In genomic region chr6:143449082-143449481, GRCh38 we compare ENCODE assay signal across 8 cellular contexts. TPM values are rescaled to one million over a fixed set of nuclear protein-coding genes. Genes with fewer than 3 reads are reported as not detected.
DNase-seq lines count a peak whose midpoint lies in the region; ATAC-seq, FAIRE-seq and TF ChIP-seq lines count a peak whose summit lies in the region.
"Had no signal": no experiment of that assay in that cellular context is flagged by ENCODE, and none has a peak within 500 bp of the region (broad histone marks: within the 10 kb centered on the region; RNA-seq: fewer than 3 reads in every experiment).

No MANE protein-coding gene starts in this region.

- peaks cover 0 to 24% of the 10 kb centered on the region in 2 experiments; a peak in 3 of 4 replicates for H3K79me2 ChIP-seq in H1 (ENCODE audit: control insufficient read depth in 1 of 2, insufficient read depth in 2 of 2, low read length in 2 of 2)

- ATAC-seq in GM21576 (IDR thresholded peaks at IDR 0.05; ENCODE audit: unreplicated experiment) (no peak), GM21825 (IDR thresholded peaks at IDR 0.05; ENCODE audit: unreplicated experiment) (no peak)

- H3K4ac ChIP-seq in H1 (replicated peaks; ENCODE audit: insufficient read length, low read depth, low read length), result no peak overlapping the region

- no peak overlapping the region for H2BK20ac ChIP-seq in H1 (ENCODE audit: low read length)

- H3K36me3 ChIP-seq in MG63, result no peaks in the 10 kb centered on the region
- no peaks in the 10 kb centered on the region for H3K36me3 ChIP-seq in H1 (ENCODE audit: control insufficient read depth in 2 of 4, insufficient read depth in 4 of 4, low read length in 3 of 4)

- H3K36me3 Mint-ChIP-seq in progenitor cell of endocrine pancreas (ENCODE audit: insufficient read depth), result no peaks in the 10 kb centered on the region

- H3K23me2 ChIP-seq in H1 (ENCODE audit: low read depth, low read length), result peaks cover 10% of the 10 kb centered on the region

- no peak overlapping the region for H2BK15ac ChIP-seq in H1 (ENCODE audit: low read length)

- peak overlapping the region; percentile 93 to 98; a peak in 2 of 4 replicates for H3K4me2 ChIP-seq in H1 (ENCODE audit: insufficient read depth in 1 of 2, low read depth in 2 of 2, low read length in 2 of 2)

- no peak overlapping the region for H3K18ac ChIP-seq in H1 (ENCODE audit: extremely low read depth, low read length)

- H2BK12ac ChIP-seq in H1 (ENCODE audit: low read depth, low read length), result no peak overlapping the region

- no peak for FAIRE-seq in H1 (lab: Jason Lieb, UNC)
- FAIRE-seq: colon had no signal

- H2BK120ac ChIP-seq in H1 (replicated peaks; ENCODE audit: low read depth, low read length), result no peak overlapping the region

- H2AFZ ChIP-seq in H1 (ENCODE audit: low read length), result no peak overlapping the region

- H3K27me3 ChIP-seq in MG63 (no peaks in the 10 kb centered on the region), H1 (replicated peaks in 1 of 4; ENCODE audit: control insufficient read depth in 3 of 4, extremely low read depth in 1 of 4, insufficient read depth in 3 of 4, low read length in 3 of 4) (no peaks in the 10 kb centered on the region)

- no peak overlapping the region for H4K8ac ChIP-seq in H1 (ENCODE audit: extremely low read depth, insufficient read depth, low read length)

- H3K9ac ChIP-seq in H1 (replicated peaks in 1 of 4; ENCODE audit: extremely low read depth in 1 of 4, low read depth in 3 of 4, low read length in 3 of 4), result no peak overlapping the region; a peak in 1 of 7 replicates

- POLR2A ChIA-PET in H1 (lab: Charles Lee; ENCODE audit: partially characterized antibody), result interaction anchor here (0.6 to 1.1 kb wide), 2 partner anchors 14 to 44 kb away, joined by 3 read pairs; no protein-coding TSS in a partner anchor

- H3K27ac ChIP-seq in H1 (ENCODE audit: low read depth, low read length), result no peak overlapping the region

- no peak overlapping the region for H3K27ac Mint-ChIP-seq in progenitor cell of endocrine pancreas

- 91% methylated on average over 4 of the region's 4 CpGs; no CpG with 5 or more reads in 1 of the 2 experiments for WGBS in H1 (ENCODE audit: extremely low coverage in 1 of 2, insufficient coverage in 1 of 2, insufficient read length in 1 of 2, insufficient replicate concordance in 2 of 2, low coverage in 1 of 2, low lambda C conversion rate in 2 of 2, missing lambda C conversion rate in 1 of 2), 2 experiments

- H3K9me3 Mint-ChIP-seq in progenitor cell of endocrine pancreas (ENCODE audit: low read depth), result no peaks in the 10 kb centered on the region

- H3K4me3 ChIP-seq in GM12864 (ENCODE audit: low read depth, low read length), result peak overlapping the region; percentile 74; the same call in 1 of the 2 replicates
- H3K4me3 ChIP-seq in MG63, result peak overlapping the region; percentile 84
- H3K4me3 ChIP-seq in H1 (ENCODE audit: extremely low read depth in 1 of 4, insufficient read depth in 2 of 4, low read depth in 3 of 4, low read length in 4 of 4), result peak overlapping the region in 2 of 4 experiments; percentile 75 to 92; a peak in 4 of 8 replicates

- H4K20me1 ChIP-seq in H1 (replicated peaks in 1 of 2; ENCODE audit: control insufficient read depth in 1 of 2, insufficient read depth in 2 of 2, low read length in 2 of 2), result no peaks in the 10 kb centered on the region

- no peak overlapping the region for H2AK5ac ChIP-seq in H1 (ENCODE audit: low read depth, low read length)

- TF ChIP-seq POLR2A in H1 (IDR thresholded peaks at IDR 0.05; ENCODE audit: control extremely low read depth in 1 of 2, low read depth in 2 of 2, low read length in 2 of 2), result no peak

- peaks cover 11% of the 10 kb centered on the region for H3K4me1 Mint-ChIP-seq in progenitor cell of endocrine pancreas (ENCODE audit: low read depth)

- H3K9me3 ChIP-seq in MG63, result no peaks in the 10 kb centered on the region
- no peaks in the 10 kb centered on the region for H3K9me3 ChIP-seq in H1 (ENCODE audit: insufficient read depth in 2 of 2, low read depth in 1 of 2, low read length in 1 of 2)

- no peaks in the 10 kb centered on the region; a peak in 1 of 7 replicates for H3K4me1 ChIP-seq in H1 (replicated peaks in 1 of 4; ENCODE audit: control insufficient read depth in 3 of 4, insufficient read depth in 4 of 4, low read length in 3 of 4)

- no peak overlapping the region for H3K14ac ChIP-seq in H1 (ENCODE audit: insufficient read length)

- H4K5ac ChIP-seq in H1 (ENCODE audit: insufficient read length, low read depth, low read length), result no peak overlapping the region

- no peak for TF ChIP-seq EP300 in H1 (IDR thresholded peaks at IDR 0.05; ENCODE audit: borderline replicate concordance in 1 of 2, low read depth in 2 of 2, low read length in 2 of 2)

- H3K79me1 ChIP-seq in H1 (ENCODE audit: low read depth, low read length), result no peaks in the 10 kb centered on the region

- peak overlapping the region; percentile 95 for H3K4me3 Mint-ChIP-seq in progenitor cell of endocrine pancreas (ENCODE audit: low read depth)

- CTCF ChIA-PET in H1 (lab: Charles Lee; ENCODE audit: partially characterized antibody), result interaction anchor here (1.2 kb wide), 1 partner anchor 626 kb away, joined by 4 read pairs; no protein-coding TSS in a partner anchor

- H3K23ac ChIP-seq in H1 (ENCODE audit: insufficient read length), result no peak overlapping the region

- DNase-seq in GM12864 (ENCODE audit: low read depth) (no peak), MG63 (no peak), H1 (ENCODE audit: low read depth in 1 of 2, low spot score in 2 of 2) (no peak), progenitor cell of endocrine pancreas (ENCODE audit: low spot score, unreplicated experiment) (no peak), NCI-H1092 (lab: John Stamatoyannopoulos, UW) (no peak)

- H4K91ac ChIP-seq in H1 (replicated peaks; ENCODE audit: insufficient read length, low read length), result no peak overlapping the region

- no peaks in the 10 kb centered on the region for H3K27me3 Mint-ChIP-seq in progenitor cell of endocrine pancreas

- H3K56ac ChIP-seq in H1 (replicated peaks; ENCODE audit: insufficient read length, low read depth, low read length), result no peak overlapping the region

- TF ChIP-seq CTCF in GM12864 (IDR thresholded peaks at IDR 0.05; ENCODE audit: low read depth, low read length, missing control alignments) (no peak), H1 (IDR thresholded peaks at IDR 0.05; ENCODE audit: control extremely low read depth in 1 of 3, insufficient read depth in 1 of 3, low read depth in 1 of 3, low read length in 3 of 3) (no peak), progenitor cell of endocrine pancreas (IDR thresholded peaks at IDR 0.05; ENCODE audit: unreplicated experiment) (no peak)

- no peak for TF ChIP-seq RAD21 in H1 (IDR thresholded peaks at IDR 0.05 in 1 of 2, conservative IDR thresholded peaks at IDR 0.05 in 1 of 2; ENCODE audit: low read depth in 2 of 2, low read length in 2 of 2)

- no peak overlapping the region for H2BK5ac ChIP-seq in H1 (ENCODE audit: low read depth, low read length)

TF ChIP-seq in H1, 55 proteins besides CTCF, POLR2A, EP300 and RAD21:
- TF ChIP-seq JUND (IDR thresholded peaks at IDR 0.05; ENCODE audit: low read length) (no peak), BACH1 (IDR thresholded peaks at IDR 0.05; ENCODE audit: low read length) (no peak), BRCA1 (IDR thresholded peaks at IDR 0.05; ENCODE audit: low read depth, low read length) (no peak), RXRA (IDR thresholded peaks at IDR 0.05; ENCODE audit: insufficient read depth, low read depth, low read length) (no peak), CHD2 (IDR thresholded peaks at IDR 0.05; ENCODE audit: low read length) (no peak), GABPA (IDR thresholded peaks at IDR 0.05; ENCODE audit: borderline replicate concordance, insufficient read depth, low read length) (no peak), KDM4A (IDR thresholded peaks at IDR 0.05; ENCODE audit: low read depth, low read length, severe bottlenecking) (no peak), HDAC2 (IDR thresholded peaks at IDR 0.05; ENCODE audit: borderline replicate concordance in 1 of 2, low read depth in 2 of 2, low read length in 2 of 2) (no peak), SUZ12 (IDR thresholded peaks at IDR 0.05; ENCODE audit: low read length) (no peak), BCL11A (IDR thresholded peaks at IDR 0.05; ENCODE audit: low read depth in 2 of 2, low read length in 2 of 2) (no peak), NRF1 (IDR thresholded peaks at IDR 0.05; ENCODE audit: low read depth, low read length) (no peak), EGR1 (IDR thresholded peaks at IDR 0.05; ENCODE audit: borderline replicate concordance, low read depth, low read length) (no peak), KDM5A (IDR thresholded peaks at IDR 0.05; ENCODE audit: low read length) (no peak), SP1 (IDR thresholded peaks at IDR 0.05; ENCODE audit: low read depth, low read length) (no peak)

RNA-seq across cellular contexts. Expression of gene ADAT2, which starts 1.4 kb away (rescaled TPM):
- total RNA-seq in MG63 (2014; rRNA removed; shearing (Covaris generic); ENCODE audit: low replicate concordance), result 2.6 and 3.0 TPM in 2 replicates
- total RNA-seq in H1 (2021; fragmentation: NEBNext Ultra II Directional; extraction: Animal tissue kit (Norgen Biotek cat#: 25700)), result 11.3 and 11.8 TPM in 2 replicates
- 3.5 and 4.3 TPM in 2 replicates for polyA plus RNA-seq in H1 (2011; rRNA removed)
- 6.7 TPM for polyA plus RNA-seq in H1 (2011; cell fraction: cytosol; rRNA removed)
- polyA plus RNA-seq in H1 (2011; cell fraction: nucleus; rRNA removed), result 3.0 TPM
- 6.4 to 9.2 TPM (median 7.5 TPM) in 4 replicates for polyA plus RNA-seq in H1 (2012, experiment 1 of 2)
- 0.85 TPM for polyA plus RNA-seq in H1 (2012, experiment 2 of 2)
- 6.9 TPM for polyA plus RNA-seq in H1 (2013, experiment 1 of 2)
- 7.4 TPM for polyA plus RNA-seq in H1 (2013, experiment 2 of 2)
- polyA minus RNA-seq in H1 (2011; rRNA and poly(A)+ RNA removed), result 7.1 and 7.3 TPM in 2 replicates
- 9.8 TPM for polyA minus RNA-seq in H1 (2011; cell fraction: cytosol; rRNA and poly(A)+ RNA removed)
- 17.3 TPM for polyA minus RNA-seq in H1 (2011; cell fraction: nucleus; rRNA and poly(A)+ RNA removed)
- total RNA-seq in progenitor cell of endocrine pancreas, result 10.7 and 11.4 TPM in 2 replicates

RNA-seq across cellular contexts. Expression of gene PEX3, which starts 1.5 kb away (rescaled TPM):
- 13.6 and 24.8 TPM in 2 replicates for total RNA-seq in MG63 (2014; rRNA removed; shearing (Covaris generic); ENCODE audit: low replicate concordance)
- 14.4 and 16.8 TPM in 2 replicates for total RNA-seq in H1 (2021; fragmentation: NEBNext Ultra II Directional; extraction: Animal tissue kit (Norgen Biotek cat#: 25700))
- polyA plus RNA-seq in H1 (2011; rRNA removed), result 5.2 and 8.0 TPM in 2 replicates
- 9.7 TPM for polyA plus RNA-seq in H1 (2011; cell fraction: cytosol; rRNA removed)
- polyA plus RNA-seq in H1 (2011; cell fraction: nucleus; rRNA removed), result 6.2 TPM
- 10.6 to 20.2 TPM (median 12.7 TPM) in 4 replicates for polyA plus RNA-seq in H1 (2012, experiment 1 of 2)
- polyA plus RNA-seq in H1 (2012, experiment 2 of 2), result 1.5 TPM
- 17.7 TPM for polyA plus RNA-seq in H1 (2013, experiment 1 of 2)
- 17.5 TPM for polyA plus RNA-seq in H1 (2013, experiment 2 of 2)
- polyA minus RNA-seq in H1 (2011; rRNA and poly(A)+ RNA removed), result 8.5 and 11.6 TPM in 2 replicates
- 13.1 TPM for polyA minus RNA-seq in H1 (2011; cell fraction: cytosol; rRNA and poly(A)+ RNA removed)
- 22.0 TPM for polyA minus RNA-seq in H1 (2011; cell fraction: nucleus; rRNA and poly(A)+ RNA removed)
- total RNA-seq in progenitor cell of endocrine pancreas, result 15.1 and 18.3 TPM in 2 replicates
